In the genomic region with DNA sequence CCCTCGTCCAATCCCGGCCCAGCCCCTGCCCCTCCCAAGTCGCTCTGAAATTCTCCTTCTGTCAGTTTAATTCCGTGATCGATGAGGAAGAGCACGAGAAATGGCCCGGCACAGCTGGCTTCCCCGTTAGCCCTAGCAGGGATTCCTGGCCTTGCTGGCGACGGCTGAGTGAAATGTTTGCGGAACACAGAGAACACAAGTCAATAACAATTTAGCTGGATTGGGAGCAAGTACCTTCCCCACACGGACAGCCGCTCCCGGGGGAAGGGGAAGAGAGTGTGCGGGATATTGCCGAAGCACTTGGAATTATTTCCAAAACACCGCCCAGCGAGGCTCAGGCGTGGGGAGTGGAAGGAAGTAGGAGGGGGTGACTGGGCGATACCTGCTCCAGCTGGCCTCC, we compare ENCODE assay signal across 22 cellular contexts.
A peak's percentile ranks its signal among the peaks of the same experiment; 100 is the strongest.
DNase-seq lines count a peak whose midpoint lies in the region; ATAC-seq and TF ChIP-seq lines count a peak whose summit lies in the region.
"Had no signal": no experiment of that assay in that cellular context is flagged by ENCODE, and none has a peak within 500 bp of the region (broad histone marks: within the 10 kb centered on the region; RNA-seq: fewer than 3 reads in every experiment).

No MANE protein-coding gene starts in this region.

- H3K4me3 ChIP-seq in AG04450 (ENCODE audit: low read depth, low read length) = no peak overlapping the region
- H3K4me3 ChIP-seq in choroid plexus epithelial cell (ENCODE audit: low read depth, low read length) = no peak overlapping the region
- H3K4me3 ChIP-seq in neural progenitor cell = no peak overlapping the region
- H3K4me3 ChIP-seq: GM12878, testis had no signal

- no peaks in the 10 kb centered on the region for H3K9me3 Mint-ChIP-seq in neural progenitor cell
- H3K9me3 Mint-ChIP-seq: activated CD4-positive, alpha-beta T cell treated with anti-CD3 and anti-CD28 coated beads, Interleukin-2, amount 10 ng/mL, durations not matched to agents 7 days and 5 days; activated naive CD4-positive, alpha-beta T cell treated with anti-CD3 and anti-CD28 coated beads for 36 hours; activated T-cell treated with anti-CD3 and anti-CD28 coated beads, Interleukin-2, amount 50 U/mL, for 72 hours had no signal

- peaks cover 7% of the 10 kb centered on the region for H3K27me3 Mint-ChIP-seq in neural progenitor cell (ENCODE audit: insufficient read depth, low read depth)
- H3K27me3 Mint-ChIP-seq: activated CD4-positive, alpha-beta T cell treated with anti-CD3 and anti-CD28 coated beads, Interleukin-2, amount 10 ng/mL, durations not matched to agents 7 days and 5 days had no signal

- H3K9me3 ChIP-seq in AG04450 (ENCODE audit: control insufficient read depth, insufficient read depth, low read length) (no peaks in the 10 kb centered on the region), neural progenitor cell (ENCODE audit: low read depth) (no peaks in the 10 kb centered on the region)
- H3K9me3 ChIP-seq: neutrophil, testis had no signal

- peaks cover 11% of the 10 kb centered on the region for H3F3A ChIP-seq in neural progenitor cell (ENCODE audit: low read depth)

- H3K79me2 ChIP-seq in neural progenitor cell (ENCODE audit: low read depth) = no peaks in the 10 kb centered on the region

- POLR2A ChIA-PET in AG04450 (lab: Yijun Ruan, JAX) = no interaction called here

- H3K36me3 Mint-ChIP-seq in neural progenitor cell = no peaks in the 10 kb centered on the region

- H3K4me1 Mint-ChIP-seq in neural progenitor cell = peaks cover 50% of the 10 kb centered on the region
- H3K4me1 Mint-ChIP-seq: activated CD4-positive, alpha-beta T cell treated with anti-CD3 and anti-CD28 coated beads, Interleukin-2, amount 10 ng/mL, durations not matched to agents 7 days and 5 days had no signal

- no peak overlapping the region for H2AFZ ChIP-seq in neural progenitor cell (replicated peaks)

- peak overlapping the region; percentile 31 for H3K27ac ChIP-seq in AG04450 (ENCODE audit: low read depth, low read length)
- H3K27ac ChIP-seq in neural progenitor cell = no peak overlapping the region
- H3K27ac ChIP-seq: C4-2B, neutrophil, testis had no signal

- peaks cover 3% of the 10 kb centered on the region for H4K20me1 ChIP-seq in neural progenitor cell (ENCODE audit: low read depth)

- H3K4me3 Mint-ChIP-seq in neural progenitor cell = no peak overlapping the region
- H3K4me3 Mint-ChIP-seq: activated CD4-positive, alpha-beta T cell treated with anti-CD3 and anti-CD28 coated beads, Interleukin-2, amount 10 ng/mL, durations not matched to agents 7 days and 5 days; activated naive CD4-positive, alpha-beta T cell treated with anti-CD3 and anti-CD28 coated beads for 36 hours; activated T-cell treated with anti-CD3 and anti-CD28 coated beads, Interleukin-2, amount 50 U/mL, for 72 hours had no signal

- H3K4me2 ChIP-seq in neural progenitor cell = peak overlapping the region; percentile 6

- DNase-seq in AG04450 (ENCODE audit: low read depth, low spot score) (no peak), NCI-H2227 treated with DMSO at 0.1 percent for 48 hours (lab: John Stamatoyannopoulos, UW) (peak; percentile 46), choroid plexus epithelial cell (ENCODE audit: low read depth) (peak; percentile 16), neural progenitor cell (ENCODE audit: low spot score) (no peak), HPDE6-E6E7 (ENCODE audit: extremely low spot score) (no peak), cerebellum (ENCODE audit: low spot score) (no peak), RKO (ENCODE audit: low spot score) (no peak)
- DNase-seq: activated CD4-positive, alpha-beta T cell treated with anti-CD3 and anti-CD28 coated beads, Interleukin-2, amount 10 ng/mL, durations not matched to agents 7 days and 5 days; activated naive CD4-positive, alpha-beta T cell treated with anti-CD3 and anti-CD28 coated beads for 36 hours; activated T-cell treated with anti-CD3 and anti-CD28 coated beads, Interleukin-2, amount 50 U/mL, for 72 hours; Calu3; islet precursor cell; NCI-H1105; NCI-H510A treated with DMSO at 0.1 percent for 48 hours; stimulated activated CD4-positive, alpha-beta T cell treated with anti-CD3 and anti-CD28 coated beads, Interleukin-4, amount 100 ng/mL, for 1 hour; stimulated activated naive CD4-positive, alpha-beta T cell; testis had no signal

- H3K27me3 ChIP-seq in AG04450 (ENCODE audit: control insufficient read depth, insufficient read depth, low read length) = no peaks in the 10 kb centered on the region
- no peaks in the 10 kb centered on the region for H3K27me3 ChIP-seq in neural progenitor cell
- H3K27me3 ChIP-seq: neutrophil, testis had no signal

- CTCF ChIA-PET in AG04450 (lab: Charles Lee) = interaction anchor here (1.4 kb wide), 1 partner anchor 81 kb away, joined by 3 read pairs; no protein-coding TSS in a partner anchor

- TF ChIP-seq CTCF in AG04450 (IDR thresholded peaks at IDR 0.05; ENCODE audit: low read depth, low read length) = no peak
- no peak for TF ChIP-seq CTCF in choroid plexus epithelial cell (conservative IDR thresholded peaks at IDR 0.05; ENCODE audit: low read depth, low read length)
- no peak for TF ChIP-seq CTCF in neural progenitor cell (IDR thresholded peaks at IDR 0.05)

- H3K4me1 ChIP-seq in neural progenitor cell = peaks cover 32% of the 10 kb centered on the region
- H3K4me1 ChIP-seq: testis had no signal

- no peak for ATAC-seq in GM18858 (IDR thresholded peaks at IDR 0.05; ENCODE audit: unreplicated experiment)
- ATAC-seq: activated T-cell treated with anti-CD3 and anti-CD28 coated beads, Interleukin-2, amount 50 U/mL, for 72 hours; GM12878; HCT116 had no signal

- no peaks in the 10 kb centered on the region for H3K36me3 ChIP-seq in neural progenitor cell
- H3K36me3 ChIP-seq: neutrophil had no signal

- H3K27ac Mint-ChIP-seq in neural progenitor cell = peak overlapping the region; percentile 77
- H3K27ac Mint-ChIP-seq: activated CD4-positive, alpha-beta T cell treated with anti-CD3 and anti-CD28 coated beads, Interleukin-2, amount 10 ng/mL, durations not matched to agents 7 days and 5 days; activated naive CD4-positive, alpha-beta T cell treated with anti-CD3 and anti-CD28 coated beads for 36 hours; activated T-cell treated with anti-CD3 and anti-CD28 coated beads, Interleukin-2, amount 50 U/mL, for 72 hours had no signal

- no peak overlapping the region for H3K9ac ChIP-seq in neural progenitor cell

Comparison
In these comparisons a context has a peak if more than half of its experiments do, and no peak if none do; other contexts are left out.
1. DNase-seq: peak in NCI-H2227 treated with DMSO at 0.1 percent for 48 hours (single experiment) and choroid plexus epithelial cell (single experiment); none in AG04450 (single experiment), neural progenitor cell (single experiment), HPDE6-E6E7 (single experiment), cerebellum (single experiment) and RKO (single experiment).